ENCODE assay signal across 1 cellular context in genomic region chr1:195568389-195568788, GRCh38.
TF ChIP-seq lines count a peak whose summit lies in the region.

No MANE protein-coding gene starts in this region.

TF ChIP-seq in GM23338, 12 proteins besides CTCF, POLR2A, EP300 and RAD21:
- no peak for TF ChIP-seq ZNF462 (CRISPR knock-in tag; IDR thresholded peaks at IDR 0.05)
- no peak for TF ChIP-seq POLR2AphosphoS5 (IDR thresholded peaks at IDR 0.05; ENCODE audit: low read depth)
- TF ChIP-seq EZH2phosphoT487 (IDR thresholded peaks at IDR 0.05; ENCODE audit: unreplicated experiment), result no peak
- TF ChIP-seq EZH2 (IDR thresholded peaks at IDR 0.05; ENCODE audit: low read depth, unreplicated experiment), result no peak
- no peak for TF ChIP-seq JUNB (IDR thresholded peaks at IDR 0.05; ENCODE audit: unreplicated experiment)
- no peak for TF ChIP-seq CREB1 (CRISPR knock-in tag; IDR thresholded peaks at IDR 0.05; ENCODE audit: low read depth)
- TF ChIP-seq REST (IDR thresholded peaks at IDR 0.05; ENCODE audit: unreplicated experiment), result no peak
- no peak for TF ChIP-seq NANOG (IDR thresholded peaks at IDR 0.05; ENCODE audit: borderline replicate concordance)
- no peak for TF ChIP-seq ZNF114 (CRISPR knock-in tag; IDR thresholded peaks at IDR 0.05)
